8 cellular contexts compared by ENCODE assay signal in the genomic region with DNA sequence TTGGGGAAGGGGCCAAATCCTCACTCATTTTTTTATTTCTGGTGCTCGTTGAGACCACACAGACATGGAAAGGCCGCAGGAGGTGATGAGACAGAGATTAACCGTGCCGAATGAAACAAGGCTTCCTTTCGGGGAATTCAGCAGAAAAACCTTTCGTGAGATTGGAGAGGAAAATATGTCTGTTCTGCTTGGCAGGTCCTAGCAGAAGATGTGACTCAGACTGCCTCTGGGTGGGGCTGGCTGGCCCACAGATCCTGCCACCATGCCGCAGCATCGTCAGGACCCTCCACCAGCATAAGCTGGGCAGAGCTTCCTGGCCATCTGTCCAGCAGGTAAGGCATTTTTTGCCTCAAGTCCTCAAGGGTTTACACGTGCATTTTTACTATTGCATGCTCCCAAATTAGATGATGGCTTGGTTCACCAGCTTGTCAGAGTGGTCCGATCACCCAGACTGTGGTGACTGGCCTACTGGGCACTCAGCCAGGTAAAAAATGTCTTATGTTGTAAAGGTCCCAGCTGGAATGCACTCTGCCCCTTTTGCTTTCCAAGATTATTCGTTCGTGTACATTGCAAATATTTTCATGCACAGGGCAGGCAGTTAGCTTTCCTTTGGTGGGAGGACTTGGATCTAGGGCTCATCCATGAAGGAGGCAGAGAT. TPM values are rescaled to one million over a fixed set of nuclear protein-coding genes. Genes with fewer than 3 reads are reported as not detected.
DNase-seq lines count a peak whose midpoint lies in the region; ATAC-seq, FAIRE-seq and TF ChIP-seq lines count a peak whose summit lies in the region.

No MANE protein-coding gene starts in this region.

- peak overlapping the region; percentile 92 for H3K4me2 ChIP-seq in A549

- CTCF ChIA-PET in A549 (lab: Yijun Ruan, JAX), result interaction anchor here (0.8 to 11.9 kb wide), 9 partner anchors 9 to 139 kb away, joined by 3 to 101 read pairs (median 9); partner anchors contain the start of genes ARFGAP2, NR1H3 and PACSIN3
- CTCF ChIA-PET in activated B cell treated with CpG ODN at 0.5 μM for 24 hours (lab: Charles Lee), result interaction anchor here (0.7 to 2.0 kb wide), 2 partner anchors 29 to 32 kb away, joined by 3 to 5 read pairs; partner anchors contain the start of genes ACP2 and PACSIN3

- peak; percentile 62 for DNase-seq in A549 (ENCODE audit: low read depth in 1 of 2, low spot score in 1 of 2)
- peak; percentile 62 for DNase-seq in GM13977 (ENCODE audit: low spot score)
- no peak for DNase-seq in Jurkat, Clone E6-1 (ENCODE audit: low read depth, low spot score)
- peak; percentile 42 for DNase-seq in activated B cell treated with CpG ODN at 0.5 μM for 24 hours
- DNase-seq in colonic mucosa, result peak; percentile 82
- peak in 1 of 2 experiments; percentile 41 for DNase-seq in mesothelial cell of epicardium (ENCODE audit: low spot score in 2 of 2, unreplicated experiment in 2 of 2)
- peak; percentile 68 to 72 for DNase-seq in stimulated activated CD8-positive, alpha-beta memory T cell treated with anti-CD3 and anti-CD28 coated beads, Interleukin-15, amount 100 ng/mL, for 48 hours (ENCODE audit: low read depth in 2 of 2)
- no peak for DNase-seq in DMS53 (lab: John Stamatoyannopoulos, UW)

- H3K27ac ChIP-seq in A549 (peak overlapping the region; percentile 96 to 99), colonic mucosa (peak overlapping the region; percentile 99)

- no peaks in the 10 kb centered on the region for H3K36me3 ChIP-seq in colonic mucosa

- in situ Hi-C loops in GM13977 (cut with MboI; ENCODE audit: low pct_unique_long_range_greater_than_20kb, low sequenced_read_pairs, unreplicated experiment), result no loop called here

- POLR2A ChIA-PET in A549 (lab: Yijun Ruan, JAX), result interaction anchor here (0.8 to 3.2 kb wide), 7 partner anchors 18 to 43 kb away, joined by 3 to 50 read pairs (median 5); partner anchors contain the start of gene ACP2
- POLR2A ChIA-PET in activated B cell treated with CpG ODN at 0.5 μM for 24 hours (lab: Charles Lee), result interaction anchor here (0.6 to 3.4 kb wide), 13 partner anchors 11 to 362 kb away, joined by 3 to 77 read pairs (median 14); partner anchors contain the start of genes ACP2, ARFGAP2, CELF1 and KBTBD4

- H3K9me3 ChIP-seq in A549 (no peaks in the 10 kb centered on the region), colonic mucosa (no peaks in the 10 kb centered on the region)

- no peak for TF ChIP-seq EP300 in A549 (IDR thresholded peaks at IDR 0.05)

- no peaks in the 10 kb centered on the region for H3K27me3 ChIP-seq in colonic mucosa

- peak in 1 of 2 experiments; percentile 20; a peak in 1 of 5 replicates for TF ChIP-seq RAD21 in A549 (conservative IDR thresholded peaks at IDR 0.05 in 1 of 2, IDR thresholded peaks at IDR 0.05 in 1 of 2)

- H3K36me3 Mint-ChIP-seq in activated B cell treated with CpG ODN at 0.5 μM for 24 hours (ENCODE audit: low read depth), result peaks cover 40% of the 10 kb centered on the region
- peaks cover 14% of the 10 kb centered on the region for H3K36me3 Mint-ChIP-seq in mesothelial cell of epicardium

- TF ChIP-seq POLR2A in A549 (IDR thresholded peaks at IDR 0.05; ENCODE audit: low read length), result no peak

- intact Hi-C loops in activated B cell treated with CpG ODN at 0.5 μM for 24 hours (cut with micrococcal nuclease) (loop anchor here (1.0 kb wide), 1 partner anchor 39 kb away; no protein-coding TSS in a partner anchor), colonic mucosa (cut with DNase I) (no loop called here)

- H3K9ac ChIP-seq in colonic mucosa (ENCODE audit: low read depth in 2 of 2, low read length in 2 of 2), result peak overlapping the region in 1 of 2 donors; percentile 98

- peak overlapping the region; percentile 100 for H3K27ac Mint-ChIP-seq in activated B cell treated with CpG ODN at 0.5 μM for 24 hours
- peak overlapping the region; percentile 95 for H3K27ac Mint-ChIP-seq in mesothelial cell of epicardium

- H3K27me3 Mint-ChIP-seq in activated B cell treated with CpG ODN at 0.5 μM for 24 hours (no peaks in the 10 kb centered on the region), mesothelial cell of epicardium (ENCODE audit: low read depth) (no peaks in the 10 kb centered on the region)

- H3K4me3 ChIP-seq in A549, result peak overlapping the region; percentile 77
- peak overlapping the region; percentile 85 for H3K4me3 ChIP-seq in Jurkat, Clone E6-1 (ENCODE audit: low read length)
- H3K4me3 ChIP-seq in colonic mucosa, result peak overlapping the region; percentile 69

- no peak for FAIRE-seq in A549 (lab: Jason Lieb, UNC)

- H3K4me3 Mint-ChIP-seq in activated B cell treated with CpG ODN at 0.5 μM for 24 hours (peak overlapping the region; percentile 99), mesothelial cell of epicardium (peak overlapping the region; percentile 89)

- H3K4me1 Mint-ChIP-seq in activated B cell treated with CpG ODN at 0.5 μM for 24 hours, result peaks cover 35% of the 10 kb centered on the region
- peaks cover 39% of the 10 kb centered on the region for H3K4me1 Mint-ChIP-seq in mesothelial cell of epicardium

- TF ChIP-seq CTCF in A549 (IDR thresholded peaks at IDR 0.05) (peak; percentile 18; the same call in 1 of the 3 replicates), GM13977 (IDR thresholded peaks at IDR 0.05; ENCODE audit: extremely low read depth, insufficient read depth, missing control alignments) (peak; percentile 34), activated B cell treated with CpG ODN at 0.5 μM for 24 hours (IDR thresholded peaks at IDR 0.05) (no peak), colonic mucosa (IDR thresholded peaks at IDR 0.05) (no peak), mesothelial cell of epicardium (IDR thresholded peaks at IDR 0.05; ENCODE audit: unreplicated experiment) (no peak)

- WGBS in A549 (ENCODE audit: missing lambda C conversion rate), result under 1% methylated on average over 12 of the region's 12 CpGs

- H3K9me3 Mint-ChIP-seq in activated B cell treated with CpG ODN at 0.5 μM for 24 hours (no peaks in the 10 kb centered on the region), mesothelial cell of epicardium (no peaks in the 10 kb centered on the region)

- ATAC-seq in A549 (peak; percentile 60 to 61), activated B cell treated with CpG ODN at 0.5 μM for 24 hours (ENCODE audit: low read depth) (peak; percentile 38)

- H3K4me1 ChIP-seq in A549, result peaks cover 49% of the 10 kb centered on the region
- H3K4me1 ChIP-seq in colonic mucosa, result peaks cover 8% of the 10 kb centered on the region

RNA-seq across cellular contexts. Expression of gene DDB2, which starts 1.5 kb away (rescaled TPM):
- 96.2 and 103 TPM in 2 replicates for polyA plus RNA-seq in A549 (2011; rRNA removed)
- polyA plus RNA-seq in A549 (2012; cell fraction: cytosol; rRNA removed), result 72.0 and 73.6 TPM in 2 replicates
- 108 and 145 TPM in 2 replicates for polyA plus RNA-seq in A549 (2012; cell fraction: nucleus; rRNA removed)
- polyA plus RNA-seq in A549 (2017; fragmentation: RNase III; extraction: RNeasy Plus Mini Kit Qiagen cat#74134 plus additional on column Dnase treatment), result 95.4 to 106 TPM (median 96.9 TPM) in 3 replicates
- 71.0 and 73.0 TPM in 2 replicates for polyA minus RNA-seq in A549 (2011; rRNA and poly(A)+ RNA removed)
- polyA plus RNA-seq in Jurkat, Clone E6-1 (2012; ENCODE audit: insufficient read depth, insufficient read length), result 44.1 TPM
- total RNA-seq in activated B cell treated with CpG ODN at 0.5 μM for 24 hours, result 95.1 and 98.0 TPM in 2 replicates
- 10 to 100 TPM; 28.0 to 46.5 TPM for total RNA-seq in colonic mucosa
- total RNA-seq in mesothelial cell of epicardium, result 42.4 to 49.1 TPM (median 46.7 TPM) in 3 replicates

RNA-seq across cellular contexts. Expression of gene PACSIN3, which starts 30.0 kb away (rescaled TPM):
- polyA plus RNA-seq in A549 (2011; rRNA removed) (15.8 and 16.5 TPM in 2 replicates), A549 (2017; fragmentation: RNase III; extraction: RNeasy Plus Mini Kit Qiagen cat#74134 plus additional on column Dnase treatment) (32.9 to 35.7 TPM (median 35.3 TPM) in 3 replicates)
- 36.2 and 40.9 TPM in 2 replicates for polyA plus RNA-seq in A549 (2012; cell fraction: cytosol; rRNA removed)
- 35.4 and 35.9 TPM in 2 replicates for polyA plus RNA-seq in A549 (2012; cell fraction: nucleus; rRNA removed)
- 12.0 and 17.2 TPM in 2 replicates for polyA minus RNA-seq in A549 (2011; rRNA and poly(A)+ RNA removed)
- polyA plus RNA-seq in Jurkat, Clone E6-1 (2012; ENCODE audit: insufficient read depth, insufficient read length), result 35.1 TPM
- total RNA-seq in activated B cell treated with CpG ODN at 0.5 μM for 24 hours (1.5 TPM in 2 replicates), colonic mucosa (10 to 100 TPM in 1 of 2 donors, 1 to 10 TPM in 1; 3.2 to 11.2 TPM), mesothelial cell of epicardium (61.1 to 68.2 TPM (median 64.1 TPM) in 3 replicates)

RNA-seq across cellular contexts. Expression of gene ACP2, which starts 32.3 kb away (rescaled TPM):
- polyA plus RNA-seq in A549 (2011; rRNA removed) (13.6 and 17.7 TPM in 2 replicates), A549 (2017; fragmentation: RNase III; extraction: RNeasy Plus Mini Kit Qiagen cat#74134 plus additional on column Dnase treatment) (17.5 to 19.8 TPM (median 19.7 TPM) in 3 replicates)
- 13.2 and 16.7 TPM in 2 replicates for polyA plus RNA-seq in A549 (2012; cell fraction: cytosol; rRNA removed)
- polyA plus RNA-seq in A549 (2012; cell fraction: nucleus; rRNA removed), result 41.3 and 54.2 TPM in 2 replicates
- 31.5 and 32.3 TPM in 2 replicates for polyA minus RNA-seq in A549 (2011; rRNA and poly(A)+ RNA removed)
- 21.7 TPM for polyA plus RNA-seq in Jurkat, Clone E6-1 (2012; ENCODE audit: insufficient read depth, insufficient read length)
- total RNA-seq in activated B cell treated with CpG ODN at 0.5 μM for 24 hours (18.7 and 22.5 TPM in 2 replicates), colonic mucosa (10 to 100 TPM; 35.3 to 39.7 TPM), mesothelial cell of epicardium (38.1 to 41.3 TPM (median 39.6 TPM) in 3 replicates)

RNA-seq across cellular contexts. Expression of gene ARFGAP2, which starts 39.6 kb away (rescaled TPM):
- polyA plus RNA-seq in A549 (2011; rRNA removed) (28.3 and 29.5 TPM in 2 replicates), A549 (2017; fragmentation: RNase III; extraction: RNeasy Plus Mini Kit Qiagen cat#74134 plus additional on column Dnase treatment) (34.0 to 38.0 TPM (median 35.2 TPM) in 3 replicates)
- polyA plus RNA-seq in A549 (2012; cell fraction: cytosol; rRNA removed), result 28.5 and 30.6 TPM in 2 replicates
- polyA plus RNA-seq in A549 (2012; cell fraction: nucleus; rRNA removed), result 114 and 160 TPM in 2 replicates
- 52.4 and 57.7 TPM in 2 replicates for polyA minus RNA-seq in A549 (2011; rRNA and poly(A)+ RNA removed)
- polyA plus RNA-seq in Jurkat, Clone E6-1 (2012; ENCODE audit: insufficient read depth, insufficient read length), result 66.6 TPM
- total RNA-seq in activated B cell treated with CpG ODN at 0.5 μM for 24 hours (145 and 176 TPM in 2 replicates), colonic mucosa (100 to 1,000 TPM in 1 of 2 donors, 10 to 100 TPM in 1; 64.6 to 109 TPM), mesothelial cell of epicardium (101 to 111 TPM (median 105 TPM) in 3 replicates)

RNA-seq across cellular contexts. Expression of gene NR1H3, which starts 41.5 kb away (rescaled TPM):
- 18.7 and 28.6 TPM in 2 replicates for polyA plus RNA-seq in A549 (2011; rRNA removed)
- polyA plus RNA-seq in A549 (2012; cell fraction: cytosol; rRNA removed), result 22.5 and 24.9 TPM in 2 replicates
- 34.0 and 37.3 TPM in 2 replicates for polyA plus RNA-seq in A549 (2012; cell fraction: nucleus; rRNA removed)
- polyA plus RNA-seq in A549 (2017; fragmentation: RNase III; extraction: RNeasy Plus Mini Kit Qiagen cat#74134 plus additional on column Dnase treatment), result 10.6 to 18.4 TPM (median 14.5 TPM) in 3 replicates
- 36.7 and 43.1 TPM in 2 replicates for polyA minus RNA-seq in A549 (2011; rRNA and poly(A)+ RNA removed)
- polyA plus RNA-seq in Jurkat, Clone E6-1 (2012; ENCODE audit: insufficient read depth, insufficient read length), result 31.8 TPM
- total RNA-seq in activated B cell treated with CpG ODN at 0.5 μM for 24 hours, result 3.9 and 4.9 TPM in 2 replicates
- total RNA-seq in colonic mucosa, result 10 to 100 TPM; 28.3 to 43.1 TPM
- total RNA-seq in mesothelial cell of epicardium, result 25.5 to 28.2 TPM (median 26.5 TPM) in 3 replicates

Comparison
In these comparisons a context has a peak if more than half of its experiments do, and no peak if none do; other contexts are left out.
1. DNase-seq: peak in A549 (2 of 2), GM13977 (single experiment), activated B cell treated with CpG ODN at 0.5 μM for 24 hours (single experiment), colonic mucosa (single experiment) and stimulated activated CD8-positive, alpha-beta memory T cell treated with anti-CD3 and anti-CD28 coated beads, Interleukin-15, amount 100 ng/mL, for 48 hours (2 of 2); none in Jurkat, Clone E6-1 (single experiment) and DMS53 (single experiment).
2. CTCF ChIP-seq: peak in A549 (single experiment) and GM13977 (single experiment); none in activated B cell treated with CpG ODN at 0.5 μM for 24 hours (single experiment), colonic mucosa (single experiment) and mesothelial cell of epicardium (single experiment).
3. Peak in every context shown above with its lines, with median percentiles within 50 percentile points of each other: H3K4me3 ChIP-seq.